In genomic region chr6:166999145-166999844, GRCh38 we compare ENCODE assay signal across 1 cellular context.
TF ChIP-seq lines count a peak whose summit lies in the region.

CEP43 (plus strand) TSS chr6:166999397; CDS start chr6:166999413, 16 bp downstream.

TF ChIP-seq in HepG2, 621 proteins besides CTCF, POLR2A, EP300 and RAD21 (continued from another document and continues in another):
- TF ChIP-seq, protein P1, sequence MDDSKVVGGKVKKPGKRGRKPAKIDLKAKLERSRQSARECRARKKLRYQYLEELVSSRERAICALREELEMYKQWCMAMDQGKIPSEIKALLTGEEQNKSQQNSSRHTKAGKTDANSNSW (CRISPR knock-in tag; IDR thresholded peaks at IDR 0.05; ENCODE audit: borderline replicate concordance), result no peak
- TF ChIP-seq GATAD1 (CRISPR knock-in tag; IDR thresholded peaks at IDR 0.05) (peak; percentile 80), ZNF567 (CRISPR knock-in tag; IDR thresholded peaks at IDR 0.05; ENCODE audit: borderline replicate concordance) (peak; percentile 89), ZNF512 (CRISPR knock-in tag; IDR thresholded peaks at IDR 0.05) (peak; percentile 75; the same call in 1 of the 2 replicates), SALL2 (CRISPR knock-in tag; IDR thresholded peaks at IDR 0.05) (peak; percentile 91), HDAC6 (IDR thresholded peaks at IDR 0.05; ENCODE audit: low read depth, low read length) (no peak), PHB2 (IDR thresholded peaks at IDR 0.05; ENCODE audit: partially characterized antibody) (no peak), PHF20 (CRISPR knock-in tag; IDR thresholded peaks at IDR 0.05) (peak; percentile 69), CBX2 (IDR thresholded peaks at IDR 0.05; ENCODE audit: low read depth, low read length) (no peak), CBX2 (CRISPR knock-in tag; IDR thresholded peaks at IDR 0.05; ENCODE audit: low read depth) (peak; percentile 87; the same call in 1 of the 2 replicates), FOXJ3 (CRISPR knock-in tag; IDR thresholded peaks at IDR 0.05; ENCODE audit: borderline replicate concordance) (0 out of 2 replicates have a peak, but pooled peaks have one; percentile 18), ZNF207 (IDR thresholded peaks at IDR 0.05; ENCODE audit: borderline replicate concordance) (no peak), FOXP1 (IDR thresholded peaks at IDR 0.05) (no peak), FOXP1 (CRISPR knock-in tag; IDR thresholded peaks at IDR 0.05) (no peak), BCL6 (CRISPR knock-in tag; IDR thresholded peaks at IDR 0.05) (0 out of 2 replicates have a peak, but pooled peaks have one; percentile 6), ZNF792 (CRISPR knock-in tag; IDR thresholded peaks at IDR 0.05) (peak; percentile 4; the same call in 1 of the 2 replicates), BRF2 (CRISPR knock-in tag; IDR thresholded peaks at IDR 0.05) (peak; percentile 59; the same call in 1 of the 2 replicates), GPN1 (CRISPR knock-in tag; IDR thresholded peaks at IDR 0.05; ENCODE audit: borderline replicate concordance) (no peak), PITX1 (CRISPR knock-in tag; IDR thresholded peaks at IDR 0.05) (no peak), U2AF1 (optimal IDR thresholded peaks at IDR 0.05; ENCODE audit: low read depth, low read length) (peak; percentile 86), DR1 (CRISPR knock-in tag; IDR thresholded peaks at IDR 0.05) (peak; percentile 48; the same call in 1 of the 2 replicates), ZNF749 (CRISPR knock-in tag; IDR thresholded peaks at IDR 0.05; ENCODE audit: borderline replicate concordance) (peak; percentile 95), HIC2 (CRISPR knock-in tag; IDR thresholded peaks at IDR 0.05; ENCODE audit: low read depth) (no peak), ZNF34 (CRISPR knock-in tag; IDR thresholded peaks at IDR 0.05; ENCODE audit: borderline replicate concordance) (0 out of 2 replicates have a peak, but pooled peaks have one; percentile 15), ARNT (IDR thresholded peaks at IDR 0.05) (no peak), HMGXB4 (CRISPR knock-in tag; IDR thresholded peaks at IDR 0.05; ENCODE audit: borderline replicate concordance in 1 of 2, low read depth in 1 of 2) (peak; percentile 82 to 92; a peak in 3 of 4 replicates), ZNF652 (CRISPR knock-in tag; IDR thresholded peaks at IDR 0.05; ENCODE audit: borderline replicate concordance, low read depth) (no peak), SP140L (CRISPR knock-in tag; IDR thresholded peaks at IDR 0.05; ENCODE audit: borderline replicate concordance) (no peak), CENPX (CRISPR knock-in tag; IDR thresholded peaks at IDR 0.05) (no peak), SAP130 (CRISPR knock-in tag; IDR thresholded peaks at IDR 0.05; ENCODE audit: low read depth) (peak; percentile 91)
- TF ChIP-seq, protein P2, sequence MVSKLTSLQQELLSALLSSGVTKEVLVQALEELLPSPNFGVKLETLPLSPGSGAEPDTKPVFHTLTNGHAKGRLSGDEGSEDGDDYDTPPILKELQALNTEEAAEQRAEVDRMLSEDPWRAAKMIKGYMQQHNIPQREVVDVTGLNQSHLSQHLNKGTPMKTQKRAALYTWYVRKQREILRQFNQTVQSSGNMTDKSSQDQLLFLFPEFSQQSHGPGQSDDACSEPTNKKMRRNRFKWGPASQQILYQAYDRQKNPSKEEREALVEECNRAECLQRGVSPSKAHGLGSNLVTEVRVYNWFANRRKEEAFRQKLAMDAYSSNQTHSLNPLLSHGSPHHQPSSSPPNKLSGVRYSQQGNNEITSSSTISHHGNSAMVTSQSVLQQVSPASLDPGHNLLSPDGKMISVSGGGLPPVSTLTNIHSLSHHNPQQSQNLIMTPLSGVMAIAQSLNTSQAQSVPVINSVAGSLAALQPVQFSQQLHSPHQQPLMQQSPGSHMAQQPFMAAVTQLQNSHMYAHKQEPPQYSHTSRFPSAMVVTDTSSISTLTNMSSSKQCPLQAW (CRISPR knock-in tag; IDR thresholded peaks at IDR 0.05), result peak; percentile 15
- TF ChIP-seq, protein P3, sequence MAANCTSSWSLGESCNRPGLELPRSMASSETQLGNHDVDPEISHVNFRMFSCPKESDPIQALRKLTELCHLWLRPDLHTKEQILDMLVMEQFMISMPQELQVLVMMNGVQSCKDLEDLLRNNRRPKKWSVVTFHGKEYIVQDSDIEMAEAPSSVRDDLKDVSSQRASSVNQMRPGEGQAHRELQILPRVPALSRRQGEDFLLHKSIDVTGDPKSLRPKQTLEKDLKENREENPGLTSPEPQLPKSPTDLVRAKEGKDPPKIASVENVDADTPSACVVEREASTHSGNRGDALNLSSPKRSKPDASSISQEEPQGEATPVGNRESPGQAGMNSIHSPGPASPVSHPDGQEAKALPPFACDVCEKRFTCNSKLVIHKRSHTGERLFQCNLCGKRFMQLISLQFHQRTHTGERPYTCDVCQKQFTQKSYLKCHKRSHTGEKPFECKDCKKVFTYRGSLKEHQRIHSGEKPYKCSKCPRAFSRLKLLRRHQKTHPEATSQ (CRISPR knock-in tag; IDR thresholded peaks at IDR 0.05; ENCODE audit: borderline replicate concordance), result peak; percentile 89
- TF ChIP-seq, protein P4, sequence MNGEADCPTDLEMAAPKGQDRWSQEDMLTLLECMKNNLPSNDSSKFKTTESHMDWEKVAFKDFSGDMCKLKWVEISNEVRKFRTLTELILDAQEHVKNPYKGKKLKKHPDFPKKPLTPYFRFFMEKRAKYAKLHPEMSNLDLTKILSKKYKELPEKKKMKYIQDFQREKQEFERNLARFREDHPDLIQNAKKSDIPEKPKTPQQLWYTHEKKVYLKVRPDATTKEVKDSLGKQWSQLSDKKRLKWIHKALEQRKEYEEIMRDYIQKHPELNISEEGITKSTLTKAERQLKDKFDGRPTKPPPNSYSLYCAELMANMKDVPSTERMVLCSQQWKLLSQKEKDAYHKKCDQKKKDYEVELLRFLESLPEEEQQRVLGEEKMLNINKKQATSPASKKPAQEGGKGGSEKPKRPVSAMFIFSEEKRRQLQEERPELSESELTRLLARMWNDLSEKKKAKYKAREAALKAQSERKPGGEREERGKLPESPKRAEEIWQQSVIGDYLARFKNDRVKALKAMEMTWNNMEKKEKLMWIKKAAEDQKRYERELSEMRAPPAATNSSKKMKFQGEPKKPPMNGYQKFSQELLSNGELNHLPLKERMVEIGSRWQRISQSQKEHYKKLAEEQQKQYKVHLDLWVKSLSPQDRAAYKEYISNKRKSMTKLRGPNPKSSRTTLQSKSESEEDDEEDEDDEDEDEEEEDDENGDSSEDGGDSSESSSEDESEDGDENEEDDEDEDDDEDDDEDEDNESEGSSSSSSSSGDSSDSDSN (CRISPR knock-in tag; IDR thresholded peaks at IDR 0.05), result peak; percentile 96
- TF ChIP-seq, protein P5, sequence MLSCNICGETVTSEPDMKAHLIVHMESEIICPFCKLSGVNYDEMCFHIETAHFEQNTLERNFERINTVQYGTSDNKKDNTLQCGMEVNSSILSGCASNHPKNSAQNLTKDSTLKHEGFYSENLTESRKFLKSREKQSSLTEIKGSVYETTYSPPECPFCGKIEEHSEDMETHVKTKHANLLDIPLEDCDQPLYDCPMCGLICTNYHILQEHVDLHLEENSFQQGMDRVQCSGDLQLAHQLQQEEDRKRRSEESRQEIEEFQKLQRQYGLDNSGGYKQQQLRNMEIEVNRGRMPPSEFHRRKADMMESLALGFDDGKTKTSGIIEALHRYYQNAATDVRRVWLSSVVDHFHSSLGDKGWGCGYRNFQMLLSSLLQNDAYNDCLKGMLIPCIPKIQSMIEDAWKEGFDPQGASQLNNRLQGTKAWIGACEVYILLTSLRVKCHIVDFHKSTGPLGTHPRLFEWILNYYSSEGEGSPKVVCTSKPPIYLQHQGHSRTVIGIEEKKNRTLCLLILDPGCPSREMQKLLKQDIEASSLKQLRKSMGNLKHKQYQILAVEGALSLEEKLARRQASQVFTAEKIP (CRISPR knock-in tag; IDR thresholded peaks at IDR 0.05; ENCODE audit: borderline replicate concordance), result 0 out of 2 replicates have a peak, but pooled peaks have one; percentile 69
- TF ChIP-seq, protein P6, sequence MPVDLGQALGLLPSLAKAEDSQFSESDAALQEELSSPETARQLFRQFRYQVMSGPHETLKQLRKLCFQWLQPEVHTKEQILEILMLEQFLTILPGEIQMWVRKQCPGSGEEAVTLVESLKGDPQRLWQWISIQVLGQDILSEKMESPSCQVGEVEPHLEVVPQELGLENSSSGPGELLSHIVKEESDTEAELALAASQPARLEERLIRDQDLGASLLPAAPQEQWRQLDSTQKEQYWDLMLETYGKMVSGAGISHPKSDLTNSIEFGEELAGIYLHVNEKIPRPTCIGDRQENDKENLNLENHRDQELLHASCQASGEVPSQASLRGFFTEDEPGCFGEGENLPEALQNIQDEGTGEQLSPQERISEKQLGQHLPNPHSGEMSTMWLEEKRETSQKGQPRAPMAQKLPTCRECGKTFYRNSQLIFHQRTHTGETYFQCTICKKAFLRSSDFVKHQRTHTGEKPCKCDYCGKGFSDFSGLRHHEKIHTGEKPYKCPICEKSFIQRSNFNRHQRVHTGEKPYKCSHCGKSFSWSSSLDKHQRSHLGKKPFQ (CRISPR knock-in tag; IDR thresholded peaks at IDR 0.05; ENCODE audit: insufficient replicate concordance), result peak; percentile 87
- TF ChIP-seq, protein P7, sequence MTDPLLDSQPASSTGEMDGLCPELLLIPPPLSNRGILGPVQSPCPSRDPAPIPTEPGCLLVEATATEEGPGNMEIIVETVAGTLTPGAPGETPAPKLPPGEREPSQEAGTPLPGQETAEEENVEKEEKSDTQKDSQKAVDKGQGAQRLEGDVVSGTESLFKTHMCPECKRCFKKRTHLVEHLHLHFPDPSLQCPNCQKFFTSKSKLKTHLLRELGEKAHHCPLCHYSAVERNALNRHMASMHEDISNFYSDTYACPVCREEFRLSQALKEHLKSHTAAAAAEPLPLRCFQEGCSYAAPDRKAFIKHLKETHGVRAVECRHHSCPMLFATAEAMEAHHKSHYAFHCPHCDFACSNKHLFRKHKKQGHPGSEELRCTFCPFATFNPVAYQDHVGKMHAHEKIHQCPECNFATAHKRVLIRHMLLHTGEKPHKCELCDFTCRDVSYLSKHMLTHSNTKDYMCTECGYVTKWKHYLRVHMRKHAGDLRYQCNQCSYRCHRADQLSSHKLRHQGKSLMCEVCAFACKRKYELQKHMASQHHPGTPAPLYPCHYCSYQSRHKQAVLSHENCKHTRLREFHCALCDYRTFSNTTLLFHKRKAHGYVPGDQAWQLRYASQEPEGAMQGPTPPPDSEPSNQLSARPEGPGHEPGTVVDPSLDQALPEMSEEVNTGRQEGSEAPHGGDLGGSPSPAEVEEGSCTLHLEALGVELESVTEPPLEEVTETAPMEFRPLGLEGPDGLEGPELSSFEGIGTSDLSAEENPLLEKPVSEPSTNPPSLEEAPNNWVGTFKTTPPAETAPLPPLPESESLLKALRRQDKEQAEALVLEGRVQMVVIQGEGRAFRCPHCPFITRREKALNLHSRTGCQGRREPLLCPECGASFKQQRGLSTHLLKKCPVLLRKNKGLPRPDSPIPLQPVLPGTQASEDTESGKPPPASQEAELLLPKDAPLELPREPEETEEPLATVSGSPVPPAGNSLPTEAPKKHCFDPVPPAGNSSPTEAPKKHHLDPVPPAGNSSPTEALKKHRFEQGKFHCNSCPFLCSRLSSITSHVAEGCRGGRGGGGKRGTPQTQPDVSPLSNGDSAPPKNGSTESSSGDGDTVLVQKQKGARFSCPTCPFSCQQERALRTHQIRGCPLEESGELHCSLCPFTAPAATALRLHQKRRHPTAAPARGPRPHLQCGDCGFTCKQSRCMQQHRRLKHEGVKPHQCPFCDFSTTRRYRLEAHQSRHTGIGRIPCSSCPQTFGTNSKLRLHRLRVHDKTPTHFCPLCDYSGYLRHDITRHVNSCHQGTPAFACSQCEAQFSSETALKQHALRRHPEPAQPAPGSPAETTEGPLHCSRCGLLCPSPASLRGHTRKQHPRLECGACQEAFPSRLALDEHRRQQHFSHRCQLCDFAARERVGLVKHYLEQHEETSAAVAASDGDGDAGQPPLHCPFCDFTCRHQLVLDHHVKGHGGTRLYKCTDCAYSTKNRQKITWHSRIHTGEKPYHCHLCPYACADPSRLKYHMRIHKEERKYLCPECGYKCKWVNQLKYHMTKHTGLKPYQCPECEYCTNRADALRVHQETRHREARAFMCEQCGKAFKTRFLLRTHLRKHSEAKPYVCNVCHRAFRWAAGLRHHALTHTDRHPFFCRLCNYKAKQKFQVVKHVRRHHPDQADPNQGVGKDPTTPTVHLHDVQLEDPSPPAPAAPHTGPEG (CRISPR knock-in tag; IDR thresholded peaks at IDR 0.05), result 0 out of 2 replicates have a peak, but pooled peaks have one; percentile 19
